In the genomic region with DNA sequence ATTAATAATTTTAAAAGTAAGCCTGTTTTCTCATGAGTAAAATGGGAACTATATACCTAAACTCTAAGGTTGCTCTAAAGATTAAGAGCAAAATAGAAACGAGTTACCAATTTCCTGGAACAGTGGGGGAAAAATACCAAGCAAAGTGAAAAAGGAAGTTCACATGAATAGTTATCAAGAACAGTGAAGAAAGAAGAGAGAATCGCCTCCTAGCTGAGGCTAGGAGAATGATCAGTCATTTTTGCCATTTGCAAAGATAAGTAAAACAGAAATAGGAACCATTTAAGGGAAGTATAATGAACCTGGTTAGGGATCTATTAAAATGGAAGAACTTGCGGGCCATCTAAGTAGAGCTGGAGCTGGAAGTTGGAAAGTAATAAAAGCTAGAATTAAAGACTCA, we compare ENCODE assay signal across 1 cellular context.
TF ChIP-seq lines count a peak whose summit lies in the region.

No MANE protein-coding gene starts in this region.

TF ChIP-seq in K562, 482 proteins besides CTCF, POLR2A, EP300 and RAD21 (continued from another document and continues in another):
- TF ChIP-seq, protein P1, sequence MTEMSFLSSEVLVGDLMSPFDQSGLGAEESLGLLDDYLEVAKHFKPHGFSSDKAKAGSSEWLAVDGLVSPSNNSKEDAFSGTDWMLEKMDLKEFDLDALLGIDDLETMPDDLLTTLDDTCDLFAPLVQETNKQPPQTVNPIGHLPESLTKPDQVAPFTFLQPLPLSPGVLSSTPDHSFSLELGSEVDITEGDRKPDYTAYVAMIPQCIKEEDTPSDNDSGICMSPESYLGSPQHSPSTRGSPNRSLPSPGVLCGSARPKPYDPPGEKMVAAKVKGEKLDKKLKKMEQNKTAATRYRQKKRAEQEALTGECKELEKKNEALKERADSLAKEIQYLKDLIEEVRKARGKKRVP (CRISPR knock-in tag; IDR thresholded peaks at IDR 0.05), result no peak
- TF ChIP-seq CHD4 (IDR thresholded peaks at IDR 0.05; ENCODE audit: insufficient read depth, insufficient replicate concordance, low read depth, low read length, poor library complexity, severe bottlenecking), result no peak
- 0 out of 2 replicates have a peak, but pooled peaks have one; percentile 2 for TF ChIP-seq EP400 (IDR thresholded peaks at IDR 0.05)
- peak; percentile 40; the same call in 1 of the 2 replicates for TF ChIP-seq ARID2 (IDR thresholded peaks at IDR 0.05)
- no peak; the same call in 1 of the 2 replicates for TF ChIP-seq ZNF644 (tag; IDR thresholded peaks at IDR 0.05; ENCODE audit: low read depth)
- TF ChIP-seq, protein P2, sequence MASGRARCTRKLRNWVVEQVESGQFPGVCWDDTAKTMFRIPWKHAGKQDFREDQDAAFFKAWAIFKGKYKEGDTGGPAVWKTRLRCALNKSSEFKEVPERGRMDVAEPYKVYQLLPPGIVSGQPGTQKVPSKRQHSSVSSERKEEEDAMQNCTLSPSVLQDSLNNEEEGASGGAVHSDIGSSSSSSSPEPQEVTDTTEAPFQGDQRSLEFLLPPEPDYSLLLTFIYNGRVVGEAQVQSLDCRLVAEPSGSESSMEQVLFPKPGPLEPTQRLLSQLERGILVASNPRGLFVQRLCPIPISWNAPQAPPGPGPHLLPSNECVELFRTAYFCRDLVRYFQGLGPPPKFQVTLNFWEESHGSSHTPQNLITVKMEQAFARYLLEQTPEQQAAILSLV (tag; IDR thresholded peaks at IDR 0.05), result no peak
- TF ChIP-seq BMI1 (IDR thresholded peaks at IDR 0.05; ENCODE audit: low read length), result no peak
- peak; percentile 4; the same call in 1 of the 2 replicates for TF ChIP-seq DEAF1 (CRISPR knock-in tag; IDR thresholded peaks at IDR 0.05)
- TF ChIP-seq MEF2D (tag; conservative IDR thresholded peaks at IDR 0.05; ENCODE audit: low read depth), result no peak
- no peak for TF ChIP-seq ZNF324 (CRISPR knock-in tag; IDR thresholded peaks at IDR 0.05)
- no peak for TF ChIP-seq REST (CRISPR knock-in tag; IDR thresholded peaks at IDR 0.05; ENCODE audit: low read depth)
- TF ChIP-seq PCBP2 (IDR thresholded peaks at IDR 0.05; ENCODE audit: low read depth, low read length, poor library complexity, severe bottlenecking), result no peak
- no peak for TF ChIP-seq ADNP (tag; IDR thresholded peaks at IDR 0.05)
- TF ChIP-seq AFF1 (IDR thresholded peaks at IDR 0.05; ENCODE audit: low read depth in 1 of 2, partially characterized antibody in 2 of 2), result peak in 1 of 2 experiments; percentile 3
- no peak for TF ChIP-seq NFYB (IDR thresholded peaks at IDR 0.05; ENCODE audit: extremely low read depth, insufficient read length)
- TF ChIP-seq, protein P3, sequence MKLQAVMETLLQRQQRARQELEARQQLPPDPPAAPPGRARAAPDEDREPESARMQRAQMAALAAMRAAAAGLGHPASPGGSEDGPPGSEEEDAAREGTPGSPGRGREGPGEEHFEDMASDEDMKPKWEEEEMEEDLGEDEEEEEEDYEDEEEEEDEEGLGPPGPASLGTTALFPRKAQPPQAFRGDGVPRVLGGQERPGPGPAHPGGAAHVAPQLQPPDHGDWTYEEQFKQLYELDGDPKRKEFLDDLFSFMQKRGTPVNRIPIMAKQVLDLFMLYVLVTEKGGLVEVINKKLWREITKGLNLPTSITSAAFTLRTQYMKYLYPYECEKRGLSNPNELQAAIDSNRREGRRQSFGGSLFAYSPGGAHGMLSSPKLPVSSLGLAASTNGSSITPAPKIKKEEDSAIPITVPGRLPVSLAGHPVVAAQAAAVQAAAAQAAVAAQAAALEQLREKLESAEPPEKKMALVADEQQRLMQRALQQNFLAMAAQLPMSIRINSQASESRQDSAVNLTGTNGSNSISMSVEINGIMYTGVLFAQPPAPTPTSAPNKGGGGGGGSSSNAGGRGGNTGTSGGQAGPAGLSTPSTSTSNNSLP (IDR thresholded peaks at IDR 0.05; ENCODE audit: borderline replicate concordance, low read depth, low read length), result 0 out of 2 replicates have a peak, but pooled peaks have one; percentile 10
- TF ChIP-seq TAF7 (tag; IDR thresholded peaks at IDR 0.05), result no peak
- no peak for TF ChIP-seq ZFP36 (IDR thresholded peaks at IDR 0.05; ENCODE audit: low read depth, low read length, partially characterized antibody)
- no peak for TF ChIP-seq RB1 (IDR thresholded peaks at IDR 0.05; ENCODE audit: low read depth)
- peak; percentile 33 for TF ChIP-seq SMARCA4 (IDR thresholded peaks at IDR 0.05)
- TF ChIP-seq POLR2H (tag; IDR thresholded peaks at IDR 0.05; ENCODE audit: low read depth), result peak; percentile 71; the same call in 1 of the 2 replicates
- no peak for TF ChIP-seq BDP1 (IDR thresholded peaks at IDR 0.05; ENCODE audit: insufficient read depth, insufficient read length)
- TF ChIP-seq CTBP1 (IDR thresholded peaks at IDR 0.05; ENCODE audit: borderline replicate concordance), result no peak
- peak; percentile 15; the same call in 1 of the 2 replicates for TF ChIP-seq DPF2 (IDR thresholded peaks at IDR 0.05)
- TF ChIP-seq ZBTB40 (IDR thresholded peaks at IDR 0.05), result no peak
- TF ChIP-seq ZBTB40 (CRISPR knock-in tag; IDR thresholded peaks at IDR 0.05), result no peak
